In genomic region chr18:7688580-7688979, GRCh38 we compare ENCODE assay signal across 22 cellular contexts.
A peak's percentile ranks its signal among the peaks of the same experiment; 100 is the strongest.
DNase-seq lines count a peak whose midpoint lies in the region; ATAC-seq and TF ChIP-seq lines count a peak whose summit lies in the region.
"Had no signal": no experiment of that assay in that cellular context is flagged by ENCODE, and none has a peak within 500 bp of the region (broad histone marks: within the 10 kb centered on the region; RNA-seq: fewer than 3 reads in every experiment).

No MANE protein-coding gene starts in this region.

- H4K20me1 ChIP-seq in hepatocyte (ENCODE audit: insufficient read depth, poor library complexity, severe bottlenecking), result no peaks in the 10 kb centered on the region
- H4K20me1 ChIP-seq: BLaER1 had no signal

- H2AK5ac ChIP-seq in mesenchymal stem cell (ENCODE audit: low read length, severe bottlenecking), result peak overlapping the region; percentile 42

- TF ChIP-seq POLR2A in gastrocnemius medialis (IDR thresholded peaks at IDR 0.05), result no peak

- no peaks in the 10 kb centered on the region for H3K9me3 ChIP-seq in mesenchymal stem cell (ENCODE audit: control insufficient read depth, low read length)
- H3K9me3 ChIP-seq in gastrocnemius medialis, result no peaks in the 10 kb centered on the region
- H3K9me3 ChIP-seq in hepatocyte (ENCODE audit: low read depth), result no peaks in the 10 kb centered on the region
- H3K9me3 ChIP-seq: BE2C, BLaER1 had no signal

- H3K27me3 ChIP-seq in mesenchymal stem cell (ENCODE audit: control insufficient read depth in 1 of 2, insufficient read depth in 1 of 2, low read length in 2 of 2), result no peaks in the 10 kb centered on the region
- no peaks in the 10 kb centered on the region for H3K27me3 ChIP-seq in gastrocnemius medialis
- no peaks in the 10 kb centered on the region for H3K27me3 ChIP-seq in hepatocyte
- H3K27me3 ChIP-seq: BE2C, BLaER1 had no signal

- H3K4me1 ChIP-seq in mesenchymal stem cell (ENCODE audit: control insufficient read depth, insufficient read depth, low read depth, low read length) (peaks cover 6% of the 10 kb centered on the region), gastrocnemius medialis (peaks cover 29 to 32% of the 10 kb centered on the region in 2 donors), hepatocyte (ENCODE audit: insufficient read depth) (no peaks in the 10 kb centered on the region)
- H3K4me1 ChIP-seq: BE2C, BLaER1 had no signal

- H3K27ac ChIP-seq in mesenchymal stem cell (ENCODE audit: low read length, poor library complexity, severe bottlenecking) (no peak overlapping the region), gastrocnemius medialis (no peak overlapping the region), hepatocyte (no peak overlapping the region)
- H3K27ac ChIP-seq: BLaER1 had no signal

- in situ Hi-C loops in gastrocnemius medialis (cut with MboI; ENCODE audit: low sequenced_read_pairs in 4 of 4), result no loop called here

- H2AFZ ChIP-seq in mesenchymal stem cell (ENCODE audit: low read depth, low read length) (no peak overlapping the region), hepatocyte (no peak overlapping the region)

- H3K4me2 ChIP-seq in mesenchymal stem cell (ENCODE audit: low read length, poor library complexity, severe bottlenecking), result no peak overlapping the region
- no peak overlapping the region for H3K4me2 ChIP-seq in hepatocyte
- H3K4me2 ChIP-seq: BLaER1 had no signal

- WGBS in mesenchymal stem cell, result 98% methylated on average over 3 of the region's 3 CpGs
- 88% methylated on average over 3 of the region's 3 CpGs for WGBS in hepatocyte (ENCODE audit: low lambda C conversion rate, missing lambda C conversion rate)

- no peaks in the 10 kb centered on the region for H3K9me2 ChIP-seq in hepatocyte (replicated peaks; ENCODE audit: insufficient read depth)

- H2BK15ac ChIP-seq in mesenchymal stem cell (ENCODE audit: low read depth, poor library complexity, severe bottlenecking), result no peak overlapping the region

- no peak overlapping the region for H3K14ac ChIP-seq in mesenchymal stem cell (ENCODE audit: low read length in 2 of 2)

- H2BK5ac ChIP-seq in mesenchymal stem cell (ENCODE audit: low read depth, low read length, poor library complexity, severe bottlenecking), result no peak overlapping the region

- no peak overlapping the region for H4K91ac ChIP-seq in mesenchymal stem cell (ENCODE audit: low read length)

- H3K9ac ChIP-seq in mesenchymal stem cell (ENCODE audit: low read length), result no peak overlapping the region
- H3K9ac ChIP-seq: BLaER1 had no signal

- no peaks in the 10 kb centered on the region for H3K79me2 ChIP-seq in hepatocyte

- DNase-seq in LNCaP clone FGC (ENCODE audit: low read depth), result peak; percentile 2
- no peak for DNase-seq in mesenchymal stem cell
- DNase-seq in gastrocnemius medialis, result peak in 1 of 2 donors; percentile 28
- DNase-seq in hepatocyte (ENCODE audit: low spot score), result no peak
- no peak for DNase-seq in GM10266 (ENCODE audit: extremely low spot score)
- DNase-seq: 8988T; ACHN; BE2C; C1 segment of cervical spinal cord; CD4-positive, alpha-beta memory T cell; CD4-positive, CD25-positive, alpha-beta regulatory T cell; CD8-positive, alpha-beta memory T cell; COR-L47; DMS 273 treated with DMSO at 0.1 percent for 48 hours; DMS153; DMS53; DMS79; DND-41; EL; GDM1 had no signal

- H3K4me3 ChIP-seq in LNCaP clone FGC (ENCODE audit: low read depth, low read length) (no peak overlapping the region), mesenchymal stem cell (ENCODE audit: insufficient read depth in 1 of 2, low read depth in 1 of 2, low read length in 2 of 2) (no peak overlapping the region), gastrocnemius medialis (no peak overlapping the region), hepatocyte (no peak overlapping the region)
- H3K4me3 ChIP-seq: BLaER1 had no signal

- TF ChIP-seq CTCF in LNCaP clone FGC (IDR thresholded peaks at IDR 0.05; ENCODE audit: control insufficient read depth, extremely low read depth, insufficient read depth), result no peak
- no peak for TF ChIP-seq CTCF in gastrocnemius medialis (IDR thresholded peaks at IDR 0.05 in 4 of 5, conservative IDR thresholded peaks at IDR 0.05 in 1 of 5)
- no peak for TF ChIP-seq CTCF in hepatocyte (IDR thresholded peaks at IDR 0.05; ENCODE audit: poor library complexity)
- no peak for TF ChIP-seq CTCF in GM10266 (IDR thresholded peaks at IDR 0.05; ENCODE audit: control insufficient read depth, insufficient read depth, low read depth, missing control alignments)

- H3K23ac ChIP-seq in mesenchymal stem cell (ENCODE audit: low read length in 2 of 2), result no peak overlapping the region

- no peak overlapping the region for H2BK12ac ChIP-seq in mesenchymal stem cell (ENCODE audit: low read length in 2 of 2)

- ATAC-seq in gastrocnemius medialis, result peak; percentile 54 to 82
- ATAC-seq in GM21717 (IDR thresholded peaks at IDR 0.05; ENCODE audit: unreplicated experiment), result no peak

- peaks cover 17% of the 10 kb centered on the region for H3K79me1 ChIP-seq in mesenchymal stem cell (replicated peaks; ENCODE audit: low read length, poor library complexity, severe bottlenecking)

- H2BK120ac ChIP-seq in mesenchymal stem cell (ENCODE audit: low read depth, low read length), result no peak overlapping the region

- H4K8ac ChIP-seq in mesenchymal stem cell (ENCODE audit: low read length), result no peak overlapping the region

- H3K4ac ChIP-seq in mesenchymal stem cell (ENCODE audit: low read depth in 1 of 2, low read length in 2 of 2), result no peak overlapping the region

- H3K36me3 ChIP-seq in mesenchymal stem cell (ENCODE audit: control insufficient read depth in 1 of 2, insufficient read depth in 2 of 2, low read depth in 1 of 2, low read length in 2 of 2) (no peaks in the 10 kb centered on the region), gastrocnemius medialis (no peaks in the 10 kb centered on the region), hepatocyte (replicated peaks; ENCODE audit: insufficient read depth, low read depth) (no peaks in the 10 kb centered on the region)
- H3K36me3 ChIP-seq: BE2C, BLaER1 had no signal

- intact Hi-C loops in gastrocnemius medialis (cut with DNase I; ENCODE audit: low total_unique reads), result no loop called here

- H3K18ac ChIP-seq in mesenchymal stem cell (ENCODE audit: low read depth in 1 of 2, low read length in 2 of 2), result no peak overlapping the region
